Comparison of ENCODE assay signal across 15 cellular contexts in the genomic region with DNA sequence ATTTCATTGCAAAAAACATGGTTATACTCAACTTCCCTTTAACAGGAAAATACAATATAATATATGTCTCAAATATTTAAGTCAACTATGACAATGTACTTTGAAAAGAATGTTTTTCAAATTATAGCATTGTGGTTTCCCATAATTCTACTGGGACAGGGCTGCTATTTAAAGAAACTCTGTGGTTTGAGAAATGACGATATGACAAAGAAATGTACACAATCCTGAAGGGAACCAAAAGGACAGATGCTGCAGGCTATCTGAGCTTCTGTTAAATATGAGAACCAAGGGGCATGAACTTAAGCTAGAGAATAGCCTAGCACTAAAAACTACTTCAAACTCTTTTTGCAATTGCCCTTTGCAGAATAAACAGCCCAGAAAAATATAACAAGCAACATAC.
DNase-seq lines count a peak whose midpoint lies in the region; ATAC-seq and TF ChIP-seq lines count a peak whose summit lies in the region.
"Had no signal": no experiment of that assay in that cellular context is flagged by ENCODE, and none has a peak within 500 bp of the region (broad histone marks: within the 10 kb centered on the region; RNA-seq: fewer than 3 reads in every experiment).

No MANE protein-coding gene starts in this region.

- no peak overlapping the region for H3K4me3 ChIP-seq in AG09309 (ENCODE audit: control insufficient read depth, low read depth, low read length)
- H3K4me3 ChIP-seq in vagina: no peak overlapping the region
- H3K4me3 ChIP-seq in testis: no peak overlapping the region
- H3K4me3 ChIP-seq: lung had no signal

- H3K4me1 ChIP-seq in vagina: no peaks in the 10 kb centered on the region
- H3K4me1 ChIP-seq in testis: no peaks in the 10 kb centered on the region

- no peaks in the 10 kb centered on the region for H3K36me3 ChIP-seq in vagina
- no peaks in the 10 kb centered on the region for H3K36me3 ChIP-seq in testis (ENCODE audit: low read depth, missing control alignments)

- intact Hi-C loops in vagina (cut with DNase I) (no loop called here), testis (cut with DNase I; ENCODE audit: low total_unique reads) (no loop called here)

- TF ChIP-seq CTCF in AG09309 (IDR thresholded peaks at IDR 0.05; ENCODE audit: control insufficient read depth, insufficient read depth, low read depth, low read length, missing control alignments) (no peak), vagina (IDR thresholded peaks at IDR 0.05) (no peak), testis (IDR thresholded peaks at IDR 0.05) (no peak)

- WGBS in testis, 2 donors: 58 to 61% methylated on average over 1 of the region's 1 CpG

- TF ChIP-seq POLR2A in vagina (IDR thresholded peaks at IDR 0.05) (no peak), testis (IDR thresholded peaks at IDR 0.05) (no peak)

- H3K27me3 ChIP-seq in vagina: no peaks in the 10 kb centered on the region
- H3K27me3 ChIP-seq in testis: no peaks in the 10 kb centered on the region

- no peaks in the 10 kb centered on the region for H3K9me3 ChIP-seq in vagina
- no peaks in the 10 kb centered on the region for H3K9me3 ChIP-seq in testis

- no peak for ATAC-seq in HG02981 (IDR thresholded peaks at IDR 0.05; ENCODE audit: unreplicated experiment)
- ATAC-seq: stimulated activated effector memory CD8-positive, alpha-beta T cell treated with anti-CD3 and anti-CD28 coated beads, Interleukin-12 subunit alpha, Interleukin-12 subunit beta, amount 100 ng/mL, for 72 hours had no signal

- DNase-seq in AG09309 (ENCODE audit: low read depth) (peak; percentile 11), HT1080 (ENCODE audit: low read depth) (peak; percentile 69), amniotic stem cell (lab: John Stamatoyannopoulos, UW) (peak; percentile 19), hepatic stellate cell (ENCODE audit: low spot score) (peak; percentile 21), NCI-H748 treated with DMSO at 0.1 percent for 48 hours (lab: John Stamatoyannopoulos, UW) (no peak), vagina (ENCODE audit: extremely low spot score in 2 of 2) (no peak), testis (no peak)
- DNase-seq: activated CD8-positive, alpha-beta memory T cell treated with anti-CD3 and anti-CD28 coated beads, Interleukin-2, amount 50 U/mL, for 4 hours; effector memory CD4-positive, alpha-beta T cell; NCI-H446 had no signal

- H3K27ac ChIP-seq in vagina (no peak overlapping the region), testis (no peak overlapping the region)
- H3K27ac ChIP-seq: C4-2B, RWPE1 had no signal

Comparison
In these comparisons a context has a peak if more than half of its experiments do, and no peak if none do; other contexts are left out.
1. DNase-seq: peak in AG09309 (single experiment), HT1080 (single experiment), amniotic stem cell (single experiment) and hepatic stellate cell (single experiment); none in NCI-H748 treated with DMSO at 0.1 percent for 48 hours (single experiment), vagina (0 of 2) and testis (single experiment).